ENCODE assay signal across 28 cellular contexts in genomic region chr14:90530523-90530922, GRCh38.
"Had no signal": no experiment of that assay in that cellular context is flagged by ENCODE, and none has a peak within 500 bp of the region (broad histone marks: within the 10 kb centered on the region; RNA-seq: fewer than 3 reads in every experiment).

No MANE protein-coding gene starts in this region.

- H3K27me3 ChIP-seq: neutrophil, ovary, right lobe of liver, sigmoid colon, spleen, suprapubic skin, testis, tibial artery, transverse colon, upper lobe of right lung, uterus had no signal

- H3K9me3 ChIP-seq: neutrophil, ovary, psoas muscle, right lobe of liver, sigmoid colon, suprapubic skin, testis, tibial artery, transverse colon, upper lobe of right lung, uterus had no signal

- H3K9ac ChIP-seq: parathyroid adenoma had no signal

- H3K4me3 ChIP-seq: ovary, psoas muscle, right lobe of liver, sigmoid colon, smooth muscle cell, spleen, suprapubic skin, testis, tibial artery, transverse colon, upper lobe of right lung, uterus had no signal

- H3K4me1 ChIP-seq: parathyroid adenoma, psoas muscle, right lobe of liver, suprapubic skin, transverse colon, uterus had no signal

- DNase-seq: naive thymus-derived CD4-positive, alpha-beta T cell; nephron progenitor cell; nucleus accumbens; ovary; psoas muscle; right lobe of liver; sigmoid colon; spleen; stimulated activated CD4-positive, alpha-beta T cell treated with anti-CD3 and anti-CD28 coated beads, Interleukin-12 subunit alpha, Interleukin-12 subunit beta, amount 100 ng/mL, for 4 hours; stimulated activated CD4-positive, alpha-beta T cell treated with anti-CD3 and anti-CD28 coated beads, Interleukin-1b, Interleukin-23, amount 100 ng/mL, for 48 hours; stimulated activated CD4-positive, alpha-beta T cell treated with anti-CD3 and anti-CD28 coated beads, Interleukin-4, amount 100 ng/mL, for 1 hour; stimulated activated CD4-positive, alpha-beta T cell treated with anti-CD3 and anti-CD28 coated beads, Interleukin-4, amount 100 ng/mL, for 4 hours; stimulated activated CD8-positive, alpha-beta memory T cell treated with anti-CD3 and anti-CD28 coated beads, Interleukin-4, amount 100 ng/mL, for 48 hours; stimulated activated naive CD4-positive, alpha-beta T cell; stimulated activated naive CD8-positive, alpha-beta T cell treated with anti-CD3 and anti-CD28 coated beads, Interleukin-15, amount 100 ng/mL, for 72 hours; stimulated activated naive CD8-positive, alpha-beta T cell treated with anti-CD3 and anti-CD28 coated beads, Interleukin-15, Interleukin-2, amounts not matched to agents 100 U/mL and 50 U/mL, for 24 hours; testis; tibial artery; transverse colon; upper lobe of right lung; uterus had no signal

- H3K27ac ChIP-seq: neutrophil, ovary, parathyroid adenoma, psoas muscle, right lobe of liver, sigmoid colon, spleen, suprapubic skin, testis, tibial artery, transverse colon, upper lobe of right lung, uterus had no signal

- ATAC-seq: naive thymus-derived CD4-positive, alpha-beta T cell; natural killer cell treated with Interleukin-12 subunit alpha and Interleukin-12 subunit beta and Interleukin-15 and Interleukin-18, amount 100 ng/mL, for 72 hours; psoas muscle; right cardiac atrium; right lobe of liver; stimulated activated memory B cell treated with anti-CD40 and anti-IgM and Interleukin-4, amounts not matched to agents 10 μg/mL and 1 μg/mL and 100 μg/mL, for 72 hours; stimulated activated naive CD8-positive, alpha-beta T cell treated with anti-CD3 and anti-CD28 coated beads, Interleukin-15, amount 100 ng/mL, for 72 hours; stimulated activated naive CD8-positive, alpha-beta T cell treated with anti-CD3 and anti-CD28 coated beads, Interleukin-15, Interleukin-2, amounts not matched to agents 100 U/mL and 50 U/mL, for 24 hours; upper lobe of right lung had no signal

- H3K36me3 ChIP-seq: neutrophil, ovary, right lobe of liver, sigmoid colon, spleen, suprapubic skin, tibial artery, transverse colon, upper lobe of right lung, uterus had no signal
